Comparison of ENCODE assay signal across 1 cellular context in genomic region chr18:44696892-44697291, GRCh38.
TF ChIP-seq lines count a peak whose summit lies in the region.

No MANE protein-coding gene starts in this region.

TF ChIP-seq in liver, 16 proteins besides CTCF, POLR2A, EP300 and RAD21 (continued from another document):
- TF ChIP-seq ZBTB33 (IDR thresholded peaks at IDR 0.05) (no peak), EGR1 (IDR thresholded peaks at IDR 0.05; ENCODE audit: low read depth in 2 of 2) (peak; percentile 72 to 80), REST (IDR thresholded peaks at IDR 0.05) (peak; percentile 60), FOXA1 (IDR thresholded peaks at IDR 0.05) (no peak), SP1 (IDR thresholded peaks at IDR 0.05) (peak; percentile 66), NR2F2 (IDR thresholded peaks at IDR 0.05) (no peak), JUND (IDR thresholded peaks at IDR 0.05) (peak in 1 of 2 donors; percentile 39), RXRA (IDR thresholded peaks at IDR 0.05) (peak; percentile 71 to 72), YY1 (IDR thresholded peaks at IDR 0.05) (peak; percentile 67)
- TF ChIP-seq, protein P1, sequence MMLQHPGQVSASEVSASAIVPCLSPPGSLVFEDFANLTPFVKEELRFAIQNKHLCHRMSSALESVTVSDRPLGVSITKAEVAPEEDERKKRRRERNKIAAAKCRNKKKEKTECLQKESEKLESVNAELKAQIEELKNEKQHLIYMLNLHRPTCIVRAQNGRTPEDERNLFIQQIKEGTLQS (IDR thresholded peaks at IDR 0.05) = peak; percentile 13
TF ChIP-seq in liver: peak in this region for 9.
